Comparison of ENCODE assay signal across 17 cellular contexts in genomic region chr3:11636372-11636760, GRCh38. TPM values are rescaled to one million over a fixed set of nuclear protein-coding genes. Genes with fewer than 3 reads are reported as not detected.
A peak's percentile ranks its signal among the peaks of the same experiment; 100 is the strongest.
DNase-seq lines count a peak whose midpoint lies in the region; ATAC-seq and TF ChIP-seq lines count a peak whose summit lies in the region.
"Had no signal": no experiment of that assay in that cellular context is flagged by ENCODE, and none has a peak within 500 bp of the region (broad histone marks: within the 10 kb centered on the region; RNA-seq: fewer than 3 reads in every experiment).

No MANE protein-coding gene starts in this region.

- H3K4me3 ChIP-seq in Karpas-422 (ENCODE audit: low read length) (no peak overlapping the region), astrocyte of the cerebellum (ENCODE audit: low read depth, low read length) (peak overlapping the region; percentile 92), lower lobe of right lung (no peak overlapping the region), stomach smooth muscle (ENCODE audit: low read length in 2 of 2) (peak overlapping the region; percentile 41 to 47)

- no peak for DNase-seq in Karpas-422
- no peak for DNase-seq in astrocyte of the cerebellum (ENCODE audit: low read depth)
- DNase-seq in lower lobe of right lung = no peak
- DNase-seq in naive thymus-derived CD8-positive, alpha-beta T cell = no peak
- DNase-seq: activated CD4-positive, alpha-beta memory T cell treated with anti-CD3 and anti-CD28 coated beads, Interleukin-2, amount 10 ng/mL, durations not matched to agents 7 days and 5 days; AML-193; amniotic stem cell; Kasumi-1; NCI-H1694 treated with DMSO at 0.1 percent for 48 hours; NCI-H69; PC-3; psoas muscle; stimulated activated CD4-positive, alpha-beta T cell treated with anti-CD3 and anti-CD28 coated beads, Interleukin-15, amount 100 ng/mL, for 24 hours had no signal

- H3K36me3 Mint-ChIP-seq in naive thymus-derived CD8-positive, alpha-beta T cell = peaks cover 0 to 17% (median 0%) of the 10 kb centered on the region in 3 donors

- H3K9me3 ChIP-seq in Karpas-422 (ENCODE audit: low read length) = no peaks in the 10 kb centered on the region
- no peaks in the 10 kb centered on the region for H3K9me3 ChIP-seq in lower lobe of right lung
- no peaks in the 10 kb centered on the region for H3K9me3 ChIP-seq in stomach smooth muscle (ENCODE audit: control insufficient read depth in 2 of 2, low read length in 2 of 2)
- H3K9me3 ChIP-seq: psoas muscle had no signal

- H3K4me2 ChIP-seq in Karpas-422 (ENCODE audit: low read depth, low read length, poor library complexity, severe bottlenecking) = peak overlapping the region; percentile 74

- no peak for ATAC-seq in lower lobe of right lung
- no peak for ATAC-seq in HG02938 (IDR thresholded peaks at IDR 0.05; ENCODE audit: unreplicated experiment)
- ATAC-seq in HG03135 (IDR thresholded peaks at IDR 0.05; ENCODE audit: unreplicated experiment) = no peak
- no peak for ATAC-seq in GM21423 (IDR thresholded peaks at IDR 0.05; ENCODE audit: unreplicated experiment)
- ATAC-seq in naive thymus-derived CD8-positive, alpha-beta T cell = no peak
- ATAC-seq: psoas muscle had no signal

- H3K4me1 Mint-ChIP-seq in naive thymus-derived CD8-positive, alpha-beta T cell = peaks cover 51 to 97% (median 91%) of the 10 kb centered on the region in 4 donors

- POLR2A ChIA-PET in naive thymus-derived CD8-positive, alpha-beta T cell (lab: Charles Lee) = no interaction called here

- peaks cover 100% of the 10 kb centered on the region for H3K79me2 ChIP-seq in Karpas-422 (ENCODE audit: low read length)

- peak overlapping the region in 4 of 10 donors; percentile 4 to 56 (median 39) for H3K27ac Mint-ChIP-seq in naive thymus-derived CD8-positive, alpha-beta T cell
- H3K27ac Mint-ChIP-seq: activated CD4-positive, alpha-beta memory T cell treated with anti-CD3 and anti-CD28 coated beads, Interleukin-2, amount 10 ng/mL, durations not matched to agents 7 days and 5 days had no signal

- H3K9me3 Mint-ChIP-seq in naive thymus-derived CD8-positive, alpha-beta T cell = no peaks in the 10 kb centered on the region
- H3K9me3 Mint-ChIP-seq: activated CD4-positive, alpha-beta memory T cell treated with anti-CD3 and anti-CD28 coated beads, Interleukin-2, amount 10 ng/mL, durations not matched to agents 7 days and 5 days had no signal

- H3K27ac ChIP-seq in Karpas-422 (ENCODE audit: low read length) (peak overlapping the region; percentile 30; the same call in 1 of the 2 replicates), lower lobe of right lung (peak overlapping the region; percentile 56), stomach smooth muscle (ENCODE audit: low read length) (no peak overlapping the region)

- no peaks in the 10 kb centered on the region for H3K9me2 ChIP-seq in Karpas-422 (replicated peaks; ENCODE audit: insufficient read depth, low read length)

- in situ Hi-C loops in astrocyte of the cerebellum (cut with HindIII; ENCODE audit: low sequenced_read_pairs) = loop anchor here (5.0 kb wide), 1 partner anchor 34 kb away; no protein-coding TSS in a partner anchor

- peaks cover 56% of the 10 kb centered on the region; the same call in 1 of the 2 replicates for H4K20me1 ChIP-seq in Karpas-422 (ENCODE audit: insufficient read depth, low read depth, low read length)

- H2AFZ ChIP-seq in Karpas-422 (ENCODE audit: low read length) = no peak overlapping the region

- no peaks in the 10 kb centered on the region for H3K27me3 Mint-ChIP-seq in naive thymus-derived CD8-positive, alpha-beta T cell
- H3K27me3 Mint-ChIP-seq: activated CD4-positive, alpha-beta memory T cell treated with anti-CD3 and anti-CD28 coated beads, Interleukin-2, amount 10 ng/mL, durations not matched to agents 7 days and 5 days had no signal

- H3K9ac ChIP-seq in Karpas-422 (ENCODE audit: low read length) (no peak overlapping the region), stomach smooth muscle (ENCODE audit: low read length in 2 of 2) (no peak overlapping the region)

- H3K27me3 ChIP-seq in Karpas-422 (ENCODE audit: low read length) (no peaks in the 10 kb centered on the region), lower lobe of right lung (ENCODE audit: low read depth) (no peaks in the 10 kb centered on the region), stomach smooth muscle (ENCODE audit: control insufficient read depth in 1 of 2, insufficient read depth in 2 of 2, low read length in 2 of 2) (no peaks in the 10 kb centered on the region)

- no peaks in the 10 kb centered on the region for H3K36me3 ChIP-seq in Karpas-422 (ENCODE audit: insufficient read depth, low read length)
- H3K36me3 ChIP-seq in lower lobe of right lung = no peaks in the 10 kb centered on the region
- no peaks in the 10 kb centered on the region for H3K36me3 ChIP-seq in stomach smooth muscle (ENCODE audit: control insufficient read depth in 2 of 2, insufficient read depth in 2 of 2, low read length in 2 of 2)

- no peak overlapping the region for H3K4me3 Mint-ChIP-seq in naive thymus-derived CD8-positive, alpha-beta T cell
- H3K4me3 Mint-ChIP-seq: activated CD4-positive, alpha-beta memory T cell treated with anti-CD3 and anti-CD28 coated beads, Interleukin-2, amount 10 ng/mL, durations not matched to agents 7 days and 5 days had no signal

- intact Hi-C loops in lower lobe of right lung (cut with DNase I) = no loop called here

- TF ChIP-seq CTCF in astrocyte of the cerebellum (IDR thresholded peaks at IDR 0.05; ENCODE audit: low read depth, low read length, missing control alignments) (no peak), lower lobe of right lung (IDR thresholded peaks at IDR 0.05) (no peak)

- H3K4me1 ChIP-seq in Karpas-422 (ENCODE audit: low read length) (peaks cover 59% of the 10 kb centered on the region), lower lobe of right lung (peaks cover 77% of the 10 kb centered on the region), stomach smooth muscle (ENCODE audit: control insufficient read depth, insufficient read depth, low read length) (peaks cover 54% of the 10 kb centered on the region)

RNA-seq across cellular contexts. Expression of gene VGLL4, which starts 7.3 kb away (rescaled TPM):
- 125 and 152 TPM in 2 replicates for total RNA-seq in Karpas-422 (2014; rRNA removed; shearing (Covaris generic); ENCODE audit: low replicate concordance)
- total RNA-seq in lower lobe of right lung = 45.5 TPM
- total RNA-seq in naive thymus-derived CD8-positive, alpha-beta T cell = 10 to 100 TPM; 28.9 to 31.3 TPM
- 10 to 100 TPM; 19.3 to 25.7 (median 20.5) TPM for polyA plus RNA-seq in naive thymus-derived CD8-positive, alpha-beta T cell

Comparison
In these comparisons a context has a peak if more than half of its experiments do, and no peak if none do; other contexts are left out.
1. H3K4me3 ChIP-seq: peak in astrocyte of the cerebellum (single experiment) and stomach smooth muscle (2 of 2); none in Karpas-422 (single experiment) and lower lobe of right lung (single experiment).